Comparison of ENCODE assay signal across 11 cellular contexts in the genomic region with DNA sequence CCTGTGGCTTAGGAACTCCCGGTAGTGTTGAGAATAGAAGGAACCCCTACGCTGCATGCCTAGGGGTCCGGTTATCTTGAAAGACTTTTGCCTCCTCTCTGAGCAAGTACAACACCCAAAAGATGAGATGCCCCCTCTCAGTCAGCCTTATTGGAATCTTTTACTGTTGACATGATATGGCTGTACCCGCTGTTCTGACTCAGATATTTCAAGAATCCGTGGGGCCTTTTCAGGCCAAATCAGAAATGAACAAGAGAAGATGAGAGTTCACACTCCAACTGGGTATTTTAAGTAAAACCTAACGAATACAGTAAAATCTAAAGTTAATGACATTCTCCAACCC.
DNase-seq lines count a peak whose midpoint lies in the region; ATAC-seq and TF ChIP-seq lines count a peak whose summit lies in the region.
"Had no signal": no experiment of that assay in that cellular context is flagged by ENCODE, and none has a peak within 500 bp of the region (broad histone marks: within the 10 kb centered on the region; RNA-seq: fewer than 3 reads in every experiment).

No MANE protein-coding gene starts in this region.

- H3K27me3 Mint-ChIP-seq in CD4-positive, alpha-beta T cell = peaks cover 31% of the 10 kb centered on the region
- peaks cover 0 to 5% (median 0%) of the 10 kb centered on the region in 3 donors for H3K27me3 Mint-ChIP-seq in naive B cell

- no peaks in the 10 kb centered on the region for H3K9me3 ChIP-seq in CD4-positive, alpha-beta T cell (ENCODE audit: control insufficient read depth, low read length)
- no peaks in the 10 kb centered on the region for H3K9me3 ChIP-seq in ascending aorta
- H3K9me3 ChIP-seq in testis = no peaks in the 10 kb centered on the region
- peaks cover 0 to 6% of the 10 kb centered on the region in 2 donors for H3K9me3 ChIP-seq in ovary

- H3K27ac ChIP-seq in CD4-positive, alpha-beta T cell (ENCODE audit: low read depth, low read length) = no peak overlapping the region
- no peak overlapping the region for H3K27ac ChIP-seq in ascending aorta
- no peak overlapping the region for H3K27ac ChIP-seq in testis
- H3K27ac ChIP-seq in ovary = no peak overlapping the region
- H3K27ac ChIP-seq: cardiac muscle cell had no signal

- peak overlapping the region; percentile 29 for H3K27ac Mint-ChIP-seq in CD4-positive, alpha-beta T cell
- peak overlapping the region in 5 of 6 donors; percentile 36 to 99 (median 92) for H3K27ac Mint-ChIP-seq in naive B cell

- no peak for TF ChIP-seq POLR2A in testis (IDR thresholded peaks at IDR 0.05)
- TF ChIP-seq POLR2A in ovary (IDR thresholded peaks at IDR 0.05) = no peak

- no peak for ATAC-seq in CD4-positive, alpha-beta T cell (ENCODE audit: poor library complexity)
- ATAC-seq in HG02610 (IDR thresholded peaks at IDR 0.05; ENCODE audit: unreplicated experiment) (peak; percentile 4), naive B cell (ENCODE audit: low read depth in 2 of 2) (no peak), GM21576 (IDR thresholded peaks at IDR 0.05; ENCODE audit: unreplicated experiment) (no peak)
- ATAC-seq: Panc1 had no signal

- no peaks in the 10 kb centered on the region for H3K9me3 Mint-ChIP-seq in CD4-positive, alpha-beta T cell
- peaks cover 0 to 4% (median 0%) of the 10 kb centered on the region in 7 donors for H3K9me3 Mint-ChIP-seq in naive B cell

- H3K36me3 Mint-ChIP-seq in CD4-positive, alpha-beta T cell (ENCODE audit: low read depth) = no peaks in the 10 kb centered on the region
- H3K36me3 Mint-ChIP-seq in naive B cell = no peaks in the 10 kb centered on the region

- H3K4me3 ChIP-seq in ascending aorta (peak overlapping the region; percentile 7 to 49), testis (peak overlapping the region in 1 of 2 donors; percentile 12), ovary (no peak overlapping the region)
- H3K4me3 ChIP-seq: cardiac muscle cell had no signal

- TF ChIP-seq EP300 in ovary (IDR thresholded peaks at IDR 0.05) = no peak

- DNase-seq in CD4-positive, alpha-beta T cell = no peak
- DNase-seq in ascending aorta (ENCODE audit: low spot score in 2 of 2) (no peak), naive B cell (no peak), testis (no peak), ovary (no peak)
- no peak for DNase-seq in stimulated activated CD4-positive, alpha-beta T cell treated with anti-CD3 and anti-CD28 coated beads, Interleukin-1b, Interleukin-23, amount 100 ng/mL, for 48 hours
- DNase-seq: NCI-H1694 had no signal

- intact Hi-C loops in CD4-positive, alpha-beta T cell (cut with DNase I, micrococcal nuclease) = no loop called here
- intact Hi-C loops in ascending aorta (cut with DNase I) = no loop called here
- intact Hi-C loops in testis (cut with DNase I; ENCODE audit: low total_unique reads) = no loop called here
- intact Hi-C loops in ovary (cut with DNase I) = no loop called here

- no peaks in the 10 kb centered on the region for H3K36me3 ChIP-seq in ascending aorta
- no peaks in the 10 kb centered on the region for H3K36me3 ChIP-seq in testis (ENCODE audit: low read depth, missing control alignments)
- H3K36me3 ChIP-seq in ovary = no peaks in the 10 kb centered on the region
- H3K36me3 ChIP-seq: cardiac muscle cell had no signal

- peak overlapping the region; percentile 94 for H3K4me3 Mint-ChIP-seq in CD4-positive, alpha-beta T cell
- peak overlapping the region; percentile 87 to 100 (median 96) for H3K4me3 Mint-ChIP-seq in naive B cell

- POLR2A ChIA-PET in CD4-positive, alpha-beta T cell (lab: Charles Lee) = interaction anchor here (1.3 to 1.9 kb wide), 4 partner anchors 15 to 56 kb away, joined by 3 to 32 read pairs (median 4); no protein-coding TSS in a partner anchor

- H3K4me1 ChIP-seq in ascending aorta (no peaks in the 10 kb centered on the region), testis (no peaks in the 10 kb centered on the region), ovary (ENCODE audit: insufficient read depth) (no peaks in the 10 kb centered on the region)

- H3K27me3 ChIP-seq in CD4-positive, alpha-beta T cell (ENCODE audit: control insufficient read depth, insufficient read depth, low read length) = peaks cover 6% of the 10 kb centered on the region
- peaks cover 5% of the 10 kb centered on the region for H3K27me3 ChIP-seq in ascending aorta
- H3K27me3 ChIP-seq in testis = no peaks in the 10 kb centered on the region
- H3K27me3 ChIP-seq in ovary = no peaks in the 10 kb centered on the region

- peaks cover 22% of the 10 kb centered on the region for H3K4me1 Mint-ChIP-seq in CD4-positive, alpha-beta T cell (ENCODE audit: low read depth)
- H3K4me1 Mint-ChIP-seq in naive B cell = peaks cover 35 to 41% (median 41%) of the 10 kb centered on the region in 3 donors

- no peak for TF ChIP-seq CTCF in CD4-positive, alpha-beta T cell (IDR thresholded peaks at IDR 0.05)
- TF ChIP-seq CTCF in ascending aorta (IDR thresholded peaks at IDR 0.05) = no peak
- no peak for TF ChIP-seq CTCF in testis (IDR thresholded peaks at IDR 0.05)
- no peak for TF ChIP-seq CTCF in ovary (IDR thresholded peaks at IDR 0.05)

- 47 to 60% methylated on average over 6 of the region's 6 CpGs for WGBS in testis, 2 donors
- WGBS in ovary, 3 donors = 75 to 85% (median 79%) methylated on average over 6 of the region's 6 CpGs

- CTCF ChIA-PET in CD4-positive, alpha-beta T cell (lab: Charles Lee) = no interaction called here
